40 cellular contexts compared by ENCODE assay signal in the genomic region with DNA sequence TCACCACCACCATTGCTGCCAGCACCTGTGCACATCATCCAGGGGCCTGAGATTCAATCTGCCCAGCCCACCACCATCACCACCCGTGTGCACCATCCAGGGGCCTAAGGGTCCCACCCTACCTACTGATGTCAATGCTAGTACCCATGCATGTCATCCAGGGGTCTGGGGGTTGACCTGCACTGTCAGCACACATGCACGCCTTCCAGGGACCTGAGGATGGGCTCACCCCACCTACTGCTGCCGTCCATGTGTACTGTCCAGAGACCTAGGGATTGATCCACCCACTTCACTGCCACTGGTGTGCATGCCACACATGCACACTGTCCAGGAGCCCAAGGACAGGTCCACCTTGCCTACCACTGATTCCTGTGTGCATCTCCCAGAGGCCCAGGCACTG. TPM values are rescaled to one million over a fixed set of nuclear protein-coding genes. Genes with fewer than 3 reads are reported as not detected.
"Had no signal": no experiment of that assay in that cellular context is flagged by ENCODE, and none has a peak within 500 bp of the region (broad histone marks: within the 10 kb centered on the region; RNA-seq: fewer than 3 reads in every experiment).

No MANE protein-coding gene starts in this region.

- H3K4me3 Mint-ChIP-seq: activated B cell treated with CpG ODN at 0.5 μM for 24 hours; activated CD4-positive, alpha-beta memory T cell treated with anti-CD3 and anti-CD28 coated beads for 36 hours; activated CD8-positive, alpha-beta memory T cell treated with anti-CD3 and anti-CD28 coated beads, Interleukin-2, amount 10 ng/mL, durations not matched to agents 7 days and 5 days; activated CD8-positive, alpha-beta T cell treated with anti-CD3 and anti-CD28 coated beads, Interleukin-2, amount 10 ng/mL, durations not matched to agents 7 days and 5 days; activated naive CD4-positive, alpha-beta T cell treated with anti-CD3 and anti-CD28 coated beads for 36 hours; activated naive CD4-positive, alpha-beta T cell treated with anti-CD3 and anti-CD28 coated beads, Interleukin-2, amount 50 U/mL, for 24 hours; activated naive CD8-positive, alpha-beta T cell treated with anti-CD3 and anti-CD28 coated beads for 36 hours; activated naive CD8-positive, alpha-beta T cell treated with anti-CD3 and anti-CD28 coated beads, Interleukin-2, amount 50 U/mL, for 24 hours; activated T-helper 1 cell treated with anti-CD3 and anti-CD28 coated beads, Interleukin-12 subunit alpha, Interleukin-12 subunit beta, Interleukin-2, Interleukin-4 antibody, amounts not matched to agents 30 ng/mL and 10 ng/mL and 1 ng/mL, durations not matched to agents 14 hours and 24 hours and 36 hours; effector memory CD8-positive, alpha-beta T cell; T-cell; T-helper 1 cell treated with Interleukin-12 subunit alpha and Interleukin-12 subunit beta and Interleukin-4 antibody, amounts not matched to agents 30 μg/mL and 1 μg/mL, for 36 hours; T-helper 2 cell treated with Interferon-gamma antibody and Interleukin-4, amounts not matched to agents 5 μg/mL and 100 μg/mL, for 36 hours had no signal

- H3K9me3 Mint-ChIP-seq: activated B cell treated with CpG ODN at 0.5 μM for 24 hours; activated CD4-positive, alpha-beta memory T cell treated with anti-CD3 and anti-CD28 coated beads for 36 hours; activated naive CD4-positive, alpha-beta T cell treated with anti-CD3 and anti-CD28 coated beads for 36 hours; activated naive CD4-positive, alpha-beta T cell treated with anti-CD3 and anti-CD28 coated beads, Interleukin-2, amount 50 U/mL, for 24 hours; activated naive CD8-positive, alpha-beta T cell treated with anti-CD3 and anti-CD28 coated beads for 36 hours; activated naive CD8-positive, alpha-beta T cell treated with anti-CD3 and anti-CD28 coated beads, Interleukin-2, amount 50 U/mL, for 24 hours; activated T-helper 1 cell treated with anti-CD3 and anti-CD28 coated beads, Interleukin-12 subunit alpha, Interleukin-12 subunit beta, Interleukin-2, Interleukin-4 antibody, amounts not matched to agents 30 ng/mL and 10 ng/mL and 1 ng/mL, durations not matched to agents 14 hours and 24 hours and 36 hours; activated T-helper 2 cell treated with anti-CD3 and anti-CD28 coated beads, Interferon-gamma antibody, Interleukin-2, Interleukin-4, amounts not matched to agents 10 μg/mL and 5 μg/mL and 100 μg/mL, durations not matched to agents 14 hours and 24 hours and 36 hours; effector memory CD8-positive, alpha-beta T cell; T-cell; T-helper 1 cell treated with Interleukin-12 subunit alpha and Interleukin-12 subunit beta and Interleukin-4 antibody, amounts not matched to agents 30 μg/mL and 1 μg/mL, for 36 hours; T-helper 2 cell treated with Interferon-gamma antibody and Interleukin-4, amounts not matched to agents 5 μg/mL and 100 μg/mL, for 36 hours had no signal

- H3K27ac Mint-ChIP-seq: activated B cell treated with CpG ODN at 0.5 μM for 24 hours; activated CD4-positive, alpha-beta memory T cell treated with anti-CD3 and anti-CD28 coated beads for 36 hours; activated CD8-positive, alpha-beta memory T cell treated with anti-CD3 and anti-CD28 coated beads, Interleukin-2, amount 10 ng/mL, durations not matched to agents 7 days and 5 days; activated CD8-positive, alpha-beta T cell treated with anti-CD3 and anti-CD28 coated beads, Interleukin-2, amount 10 ng/mL, durations not matched to agents 7 days and 5 days; activated naive CD4-positive, alpha-beta T cell treated with anti-CD3 and anti-CD28 coated beads for 36 hours; activated naive CD4-positive, alpha-beta T cell treated with anti-CD3 and anti-CD28 coated beads, Interleukin-2, amount 50 U/mL, for 24 hours; activated naive CD8-positive, alpha-beta T cell treated with anti-CD3 and anti-CD28 coated beads for 36 hours; activated naive CD8-positive, alpha-beta T cell treated with anti-CD3 and anti-CD28 coated beads, Interleukin-2, amount 50 U/mL, for 24 hours; activated T-helper 1 cell treated with anti-CD3 and anti-CD28 coated beads, Interleukin-12 subunit alpha, Interleukin-12 subunit beta, Interleukin-2, Interleukin-4 antibody, amounts not matched to agents 30 ng/mL and 10 ng/mL and 1 ng/mL, durations not matched to agents 14 hours and 24 hours and 36 hours; activated T-helper 2 cell treated with anti-CD3 and anti-CD28 coated beads, Interferon-gamma antibody, Interleukin-2, Interleukin-4, amounts not matched to agents 10 μg/mL and 5 μg/mL and 100 μg/mL, durations not matched to agents 14 hours and 24 hours and 36 hours; effector memory CD8-positive, alpha-beta T cell; T-cell; T-helper 1 cell treated with Interleukin-12 subunit alpha and Interleukin-12 subunit beta and Interleukin-4 antibody, amounts not matched to agents 30 μg/mL and 1 μg/mL, for 36 hours; T-helper 2 cell treated with Interferon-gamma antibody and Interleukin-4, amounts not matched to agents 5 μg/mL and 100 μg/mL, for 36 hours had no signal

- H3K27me3 Mint-ChIP-seq: activated B cell treated with CpG ODN at 0.5 μM for 24 hours; activated CD4-positive, alpha-beta memory T cell treated with anti-CD3 and anti-CD28 coated beads for 36 hours; activated CD8-positive, alpha-beta memory T cell treated with anti-CD3 and anti-CD28 coated beads, Interleukin-2, amount 10 ng/mL, durations not matched to agents 7 days and 5 days; activated naive CD4-positive, alpha-beta T cell treated with anti-CD3 and anti-CD28 coated beads, Interleukin-2, amount 50 U/mL, for 24 hours; activated naive CD8-positive, alpha-beta T cell treated with anti-CD3 and anti-CD28 coated beads for 36 hours; activated naive CD8-positive, alpha-beta T cell treated with anti-CD3 and anti-CD28 coated beads, Interleukin-2, amount 50 U/mL, for 24 hours; effector memory CD8-positive, alpha-beta T cell; T-cell had no signal

- H3K4me3 ChIP-seq: adrenal gland, body of pancreas, esophagus squamous epithelium, gastroesophageal sphincter had no signal

- DNase-seq: activated B cell treated with CpG ODN at 0.5 μM for 24 hours; activated CD4-positive, alpha-beta memory T cell treated with anti-CD3 and anti-CD28 coated beads for 36 hours; activated CD4-positive, alpha-beta T cell treated with anti-CD3 and anti-CD28 coated beads for 48 hours; activated CD8-positive, alpha-beta memory T cell treated with anti-CD3 and anti-CD28 coated beads, Interleukin-2, amount 10 ng/mL, durations not matched to agents 7 days and 5 days; activated CD8-positive, alpha-beta memory T cell treated with anti-CD3 and anti-CD28 coated beads, Interleukin-2, amount 50 U/mL, for 4 hours; activated CD8-positive, alpha-beta T cell treated with anti-CD3 and anti-CD28 coated beads, Interleukin-2, amount 10 ng/mL, durations not matched to agents 7 days and 5 days; activated effector memory CD4-positive, alpha-beta T cell treated with anti-CD3 and anti-CD28 coated beads, Interleukin-2, amount 50 U/mL, for 16 hours; activated naive CD4-positive, alpha-beta T cell treated with anti-CD3 and anti-CD28 coated beads for 36 hours; activated naive CD8-positive, alpha-beta T cell treated with anti-CD3 and anti-CD28 coated beads for 36 hours; activated naive CD8-positive, alpha-beta T cell treated with anti-CD3 and anti-CD28 coated beads, Interleukin-2, amount 50 U/mL, for 24 hours; activated T-cell treated with anti-CD3 and anti-CD28 coated beads, Interleukin-2, amount 50 U/mL, for 1 hour; activated T-cell treated with anti-CD3 and anti-CD28 coated beads, Interleukin-2, amount 50 U/mL, for 48 hours; amygdala; aorta; body of pancreas; caudate nucleus; cortex of kidney; dermis blood vessel endothelial cell; effector CD4-positive, alpha-beta T cell; effector memory CD8-positive, alpha-beta T cell; erythroblast; esophagus squamous epithelium; foreskin melanocyte; T-cell; T1000; WERI-Rb-1 had no signal

- H3K27me3 ChIP-seq: adrenal gland, body of pancreas, esophagus squamous epithelium, gastroesophageal sphincter had no signal

- ATAC-seq: activated CD4-positive, CD25-positive, alpha-beta regulatory T cell treated with anti-CD3 and anti-CD28 coated beads, Interleukin-2, amount 50 U/mL, for 24 hours; activated CD8-positive, alpha-beta memory T cell treated with anti-CD3 and anti-CD28 coated beads, Interleukin-2, amount 10 ng/mL, durations not matched to agents 7 days and 5 days; activated CD8-positive, alpha-beta T cell treated with anti-CD3 and anti-CD28 coated beads, Interleukin-2, amount 10 ng/mL, durations not matched to agents 7 days and 5 days; activated naive CD8-positive, alpha-beta T cell treated with anti-CD3 and anti-CD28 coated beads, Interleukin-2, amount 50 U/mL, for 24 hours; body of pancreas; effector memory CD8-positive, alpha-beta T cell; gastroesophageal sphincter; T-cell had no signal

- H3K27ac ChIP-seq: adrenal gland, body of pancreas, esophagus squamous epithelium, gastroesophageal sphincter, WERI-Rb-1 had no signal

- H3K9me3 ChIP-seq: adrenal gland, body of pancreas, esophagus squamous epithelium, gastroesophageal sphincter had no signal

- H3K36me3 ChIP-seq: adrenal gland, esophagus squamous epithelium, gastroesophageal sphincter, WERI-Rb-1 had no signal

- H3K36me3 Mint-ChIP-seq: activated CD4-positive, alpha-beta memory T cell treated with anti-CD3 and anti-CD28 coated beads for 36 hours; activated CD8-positive, alpha-beta memory T cell treated with anti-CD3 and anti-CD28 coated beads, Interleukin-2, amount 10 ng/mL, durations not matched to agents 7 days and 5 days; activated naive CD8-positive, alpha-beta T cell treated with anti-CD3 and anti-CD28 coated beads for 36 hours; T-cell had no signal

- FAIRE-seq: colon had no signal

- H3K4me1 ChIP-seq: adrenal gland, body of pancreas, esophagus squamous epithelium, gastroesophageal sphincter had no signal

RNA-seq across cellular contexts. Expression of gene OXT, which starts 11.9 kb away (rescaled TPM):
- total RNA-seq: activated B cell treated with CpG ODN at 0.5 μM for 24 hours; activated CD8-positive, alpha-beta memory T cell treated with anti-CD3 and anti-CD28 coated beads, Interleukin-2, amount 10 ng/mL, durations not matched to agents 7 days and 5 days; activated CD8-positive, alpha-beta T cell treated with anti-CD3 and anti-CD28 coated beads, Interleukin-2, amount 10 ng/mL, durations not matched to agents 7 days and 5 days; activated naive CD4-positive, alpha-beta T cell treated with anti-CD3 and anti-CD28 coated beads for 36 hours; activated T-helper 1 cell treated with anti-CD3 and anti-CD28 coated beads, Interleukin-12 subunit alpha, Interleukin-12 subunit beta, Interleukin-2, Interleukin-4 antibody, amounts not matched to agents 30 ng/mL and 10 ng/mL and 1 ng/mL, durations not matched to agents 14 hours and 24 hours and 36 hours; activated T-helper 2 cell treated with anti-CD3 and anti-CD28 coated beads, Interferon-gamma antibody, Interleukin-2, Interleukin-4, amounts not matched to agents 10 μg/mL and 5 μg/mL and 100 μg/mL, durations not matched to agents 14 hours and 24 hours and 36 hours; aorta; body of pancreas; chondrocyte; dermis blood vessel endothelial cell; esophagus squamous epithelium; fibroblast of lung; fibroblast of villous mesenchyme; gastroesophageal sphincter; glomerular endothelial cell had no signal
- polyA plus RNA-seq: fibroblast of lung had no signal

RNA-seq across cellular contexts. Expression of gene GNRH2, which starts 16.1 kb away (rescaled TPM):
- total RNA-seq: activated naive CD4-positive, alpha-beta T cell treated with anti-CD3 and anti-CD28 coated beads for 36 hours; body of pancreas; chondrocyte; dermis blood vessel endothelial cell; esophagus squamous epithelium; fibroblast of lung; fibroblast of villous mesenchyme; glomerular endothelial cell had no signal
- polyA plus RNA-seq: fibroblast of lung had no signal

RNA-seq across cellular contexts. Expression of gene AVP, which starts 25.0 kb away (rescaled TPM):
- total RNA-seq: activated B cell treated with CpG ODN at 0.5 μM for 24 hours; activated CD4-positive, alpha-beta memory T cell treated with anti-CD3 and anti-CD28 coated beads for 36 hours; activated CD8-positive, alpha-beta memory T cell treated with anti-CD3 and anti-CD28 coated beads for 36 hours; activated CD8-positive, alpha-beta memory T cell treated with anti-CD3 and anti-CD28 coated beads, Interleukin-2, amount 10 ng/mL, durations not matched to agents 7 days and 5 days; activated CD8-positive, alpha-beta T cell treated with anti-CD3 and anti-CD28 coated beads, Interleukin-2, amount 10 ng/mL, durations not matched to agents 7 days and 5 days; activated naive CD4-positive, alpha-beta T cell treated with anti-CD3 and anti-CD28 coated beads for 36 hours; activated naive CD8-positive, alpha-beta T cell treated with anti-CD3 and anti-CD28 coated beads for 36 hours; activated T-helper 1 cell treated with anti-CD3 and anti-CD28 coated beads, Interleukin-12 subunit alpha, Interleukin-12 subunit beta, Interleukin-2, Interleukin-4 antibody, amounts not matched to agents 30 ng/mL and 10 ng/mL and 1 ng/mL, durations not matched to agents 14 hours and 24 hours and 36 hours; activated T-helper 2 cell treated with anti-CD3 and anti-CD28 coated beads, Interferon-gamma antibody, Interleukin-2, Interleukin-4, amounts not matched to agents 10 μg/mL and 5 μg/mL and 100 μg/mL, durations not matched to agents 14 hours and 24 hours and 36 hours; aorta; body of pancreas; chondrocyte; dermis blood vessel endothelial cell; esophagus squamous epithelium; fibroblast of lung; fibroblast of villous mesenchyme; gastroesophageal sphincter; glomerular endothelial cell had no signal
- polyA plus RNA-seq: aorta, fibroblast of lung had no signal
